Comparison of ENCODE assay signal across 8 cellular contexts in genomic region chr9:35814841-35815543, GRCh38. TPM values are rescaled to one million over a fixed set of nuclear protein-coding genes. Genes with fewer than 3 reads are reported as not detected.
A peak's percentile ranks its signal among the peaks of the same experiment; 100 is the strongest.
DNase-seq lines count a peak whose midpoint lies in the region; TF ChIP-seq lines count a peak whose summit lies in the region.

Gene HINT2, minus strand, starts transcription at chr9:35815042. Its CDS starts 63 bp downstream, at chr9:35814979.

- H3K27ac Mint-ChIP-seq in H9 (peak within 1 kb of the TSS; percentile 96 to 99 (median 98)), nephron (peak within 1 kb of the TSS; percentile 86 to 97 (median 94))
- H3K27ac Mint-ChIP-seq in stimulated activated naive CD8-positive, alpha-beta T cell treated with anti-CD3 and anti-CD28 coated beads, Interleukin-15, Interleukin-2, amounts not matched to agents 100 ng/mL and 50 ng/mL, for 24 hours = peak within 1 kb of the TSS; percentile 98

- H3K79me2 ChIP-seq in H9 (ENCODE audit: insufficient read depth, low read length) = no peaks in the 10 kb centered on the region

- DNase-seq in ELR (ENCODE audit: low read depth) (peak; percentile 100), H9 (peak; percentile 99), MG63 (peak; percentile 100), SHP77 treated with DMSO at 0.1 percent for 48 hours (lab: John Stamatoyannopoulos, UW) (peak; percentile 91), fibroblast of pulmonary artery (ENCODE audit: low read depth) (peak; percentile 100)
- DNase-seq in activated effector memory CD4-positive, alpha-beta T cell treated with anti-CD3 and anti-CD28 coated beads, Interleukin-2, amount 50 U/mL, for 16 hours = peak; percentile 99

- peak within 1 kb of the TSS; percentile 82 for H3K4me3 ChIP-seq in MG63
- peak within 1 kb of the TSS; percentile 70 for H3K4me3 ChIP-seq in fibroblast of pulmonary artery (replicated peaks; ENCODE audit: low read depth, low read length)

- H3T11ph ChIP-seq in H9 (ENCODE audit: low read length) = peak within 1 kb of the TSS; percentile 2

- no peaks in the 10 kb centered on the region for H3K4me1 ChIP-seq in H9 (ENCODE audit: insufficient read depth, low read length)

- H3K27me3 Mint-ChIP-seq in H9 (ENCODE audit: low read depth) (peaks cover 12% of the 10 kb centered on the region), nephron (ENCODE audit: low read depth) (no peaks in the 10 kb centered on the region)
- H3K27me3 Mint-ChIP-seq in stimulated activated naive CD8-positive, alpha-beta T cell treated with anti-CD3 and anti-CD28 coated beads, Interleukin-15, Interleukin-2, amounts not matched to agents 100 ng/mL and 50 ng/mL, for 24 hours = no peaks in the 10 kb centered on the region

- H4K91ac ChIP-seq in H9 (ENCODE audit: insufficient read length, low read depth, low read length) = no peak within 1 kb of the TSS

- peak within 1 kb of the TSS; percentile 24 for H2BK120ac ChIP-seq in H9 (ENCODE audit: low read depth, low read length, poor library complexity, severe bottlenecking)

- H3K36me3 Mint-ChIP-seq in H9 (ENCODE audit: insufficient read depth in 1 of 3, low read depth in 3 of 3) (peaks cover 0 to 8% (median 5%) of the 10 kb centered on the region in 3 experiments; a peak in 4 of 7 replicates), nephron (ENCODE audit: low read depth) (no peaks in the 10 kb centered on the region)
- H3K36me3 Mint-ChIP-seq in stimulated activated naive CD8-positive, alpha-beta T cell treated with anti-CD3 and anti-CD28 coated beads, Interleukin-15, Interleukin-2, amounts not matched to agents 100 ng/mL and 50 ng/mL, for 24 hours (ENCODE audit: low read depth) = no peaks in the 10 kb centered on the region

- peak within 1 kb of the TSS; percentile 4 for H2AFZ ChIP-seq in H9 (ENCODE audit: low read length)

- no peaks in the 10 kb centered on the region for H3K9me3 ChIP-seq in H9 (ENCODE audit: control insufficient read depth, low read depth, low read length)
- no peaks in the 10 kb centered on the region for H3K9me3 ChIP-seq in MG63

- H2BK5ac ChIP-seq in H9 (ENCODE audit: insufficient read length, low read length) = no peak within 1 kb of the TSS

- H3K79me1 ChIP-seq in H9 (ENCODE audit: insufficient read depth, low read depth, low read length, poor library complexity, severe bottlenecking) = no peaks in the 10 kb centered on the region

- H3K18ac ChIP-seq in H9 (ENCODE audit: insufficient read length, low read depth, low read length) = peak within 1 kb of the TSS; percentile 86

- TF ChIP-seq CTCF in H9 (conservative IDR thresholded peaks at IDR 0.05) = no peak; the same call in 2 of the 3 replicates
- TF ChIP-seq CTCF in fibroblast of pulmonary artery (IDR thresholded peaks at IDR 0.05; ENCODE audit: low read length, missing control alignments) = no peak
- TF ChIP-seq CTCF in nephron (IDR thresholded peaks at IDR 0.05; ENCODE audit: unreplicated experiment in 3 of 3) = no peak

- H3K14ac ChIP-seq in H9 (ENCODE audit: insufficient read depth, low read length) = peak within 1 kb of the TSS; percentile 84

- peaks cover 20 to 21% of the 10 kb centered on the region in 2 experiments for H3K4me1 Mint-ChIP-seq in H9
- peaks cover 36% of the 10 kb centered on the region for H3K4me1 Mint-ChIP-seq in nephron
- H3K4me1 Mint-ChIP-seq in stimulated activated naive CD8-positive, alpha-beta T cell treated with anti-CD3 and anti-CD28 coated beads, Interleukin-15, Interleukin-2, amounts not matched to agents 100 ng/mL and 50 ng/mL, for 24 hours (ENCODE audit: low read depth) = peaks cover 44% of the 10 kb centered on the region

- WGBS in H9 (ENCODE audit: extremely low coverage, insufficient read length, low lambda C conversion rate) = no CpG with 5 or more reads among the region's 52 CpGs

- H3K9me3 Mint-ChIP-seq in H9 (no peaks in the 10 kb centered on the region; a peak in 1 of 5 replicates), nephron (no peaks in the 10 kb centered on the region)
- no peaks in the 10 kb centered on the region for H3K9me3 Mint-ChIP-seq in stimulated activated naive CD8-positive, alpha-beta T cell treated with anti-CD3 and anti-CD28 coated beads, Interleukin-15, Interleukin-2, amounts not matched to agents 100 ng/mL and 50 ng/mL, for 24 hours

- peak within 1 kb of the TSS; percentile 84 to 92 for H3K4me3 Mint-ChIP-seq in H9
- H3K4me3 Mint-ChIP-seq in nephron = peak within 1 kb of the TSS; percentile 88 to 94 (median 92)
- H3K4me3 Mint-ChIP-seq in stimulated activated naive CD8-positive, alpha-beta T cell treated with anti-CD3 and anti-CD28 coated beads, Interleukin-15, Interleukin-2, amounts not matched to agents 100 ng/mL and 50 ng/mL, for 24 hours = peak within 1 kb of the TSS; percentile 94

- H2AK5ac ChIP-seq in H9 (ENCODE audit: insufficient read length, low read length) = no peak within 1 kb of the TSS

- no peak within 1 kb of the TSS for H3K56ac ChIP-seq in H9 (ENCODE audit: insufficient read length, low read depth, low read length)

- no peak within 1 kb of the TSS; the same call in 1 of the 2 replicates for H3K4ac ChIP-seq in H9 (ENCODE audit: low read depth, low read length)

- H3K9ac ChIP-seq in H9 (ENCODE audit: extremely low read depth, insufficient read length, low read length) = peak within 1 kb of the TSS; percentile 73

- no peaks in the 10 kb centered on the region for H4K20me1 ChIP-seq in H9 (ENCODE audit: control insufficient read depth, insufficient read depth, insufficient read length)

- no peak within 1 kb of the TSS for H4K5ac ChIP-seq in H9 (ENCODE audit: insufficient read length, low read depth, low read length)

- H2BK20ac ChIP-seq in H9 (ENCODE audit: low read depth, low read length, poor library complexity, severe bottlenecking) = no peak within 1 kb of the TSS

- no peak within 1 kb of the TSS for H3K23ac ChIP-seq in H9 (ENCODE audit: insufficient read length, low read depth, low read length)

- no peak within 1 kb of the TSS for H2BK12ac ChIP-seq in H9 (ENCODE audit: insufficient read length, low read depth, low read length)

- peak within 1 kb of the TSS; percentile 58 for H3K27ac ChIP-seq in H9 (ENCODE audit: insufficient read length, low read depth, low read length)

- peaks cover 9% of the 10 kb centered on the region for H3K23me2 ChIP-seq in H9 (ENCODE audit: insufficient read length, low read depth, low read length, poor library complexity, severe bottlenecking)

- no peak within 1 kb of the TSS for H2BK15ac ChIP-seq in H9 (ENCODE audit: low read depth, low read length)

- no peak within 1 kb of the TSS for H4K8ac ChIP-seq in H9 (replicated peaks; ENCODE audit: insufficient read length, low read depth, low read length)

- H3K36me3 ChIP-seq in MG63 = peaks cover 10% of the 10 kb centered on the region

- H3K4me2 ChIP-seq in H9 (ENCODE audit: insufficient read depth, insufficient read length, low read length) = peak within 1 kb of the TSS; percentile 55

- H3K27me3 ChIP-seq in H9 (ENCODE audit: insufficient read depth, low read length) = no peaks in the 10 kb centered on the region
- H3K27me3 ChIP-seq in MG63 = no peaks in the 10 kb centered on the region

RNA-seq across cellular contexts. Expression of gene HINT2, which starts in this region (rescaled TPM):
- 30.9 and 35.9 TPM in 2 replicates for total RNA-seq in H9 (2021)
- 67.7 and 120 TPM in 2 replicates for total RNA-seq in MG63 (2014; rRNA removed; shearing (Covaris generic); ENCODE audit: low replicate concordance)

Comparison
In these comparisons a context has a peak if more than half of its experiments do, and no peak if none do; other contexts are left out.
1. Peak in every context shown above with its lines: DNase-seq, H3K4me3 ChIP-seq and H3K27ac ChIP-seq.